Comparison of ENCODE assay signal across 1 cellular context in the genomic region with DNA sequence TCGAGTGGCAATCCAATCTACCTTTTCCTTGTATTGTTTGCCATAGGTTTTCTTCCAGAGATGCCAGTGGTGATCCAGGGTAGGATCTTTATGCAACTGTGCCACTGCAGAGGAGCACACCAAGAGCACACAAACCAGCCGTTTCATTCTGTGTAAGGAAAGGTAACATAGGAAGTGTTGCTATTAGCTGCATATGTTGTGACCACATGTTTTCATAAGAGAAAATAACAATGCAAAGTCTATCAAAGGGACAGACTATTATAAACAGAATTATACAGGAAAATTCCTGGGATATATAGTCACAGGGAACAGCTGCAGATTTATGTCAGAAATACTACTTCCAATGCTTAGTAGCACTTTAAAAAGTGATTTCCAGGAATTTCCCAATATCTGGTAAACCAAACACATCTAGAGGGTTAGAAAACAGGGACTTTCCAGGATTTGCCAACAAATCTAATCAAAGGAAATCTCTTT.
A peak's percentile ranks its signal among the peaks of the same experiment; 100 is the strongest.
TF ChIP-seq lines count a peak whose summit lies in the region.

No MANE protein-coding gene starts in this region.

TF ChIP-seq in IMR-90, 13 proteins besides CTCF, POLR2A, EP300 and RAD21 (continued from another document):
- TF ChIP-seq ELK1 (IDR thresholded peaks at IDR 0.05; ENCODE audit: borderline replicate concordance, low read depth, low read length) = no peak
- TF ChIP-seq FOS (IDR thresholded peaks at IDR 0.05; ENCODE audit: low read depth, low read length) = peak; percentile 54
- no peak for TF ChIP-seq USF2 (IDR thresholded peaks at IDR 0.05; ENCODE audit: low read depth, low read length)
- no peak for TF ChIP-seq CHD1 (IDR thresholded peaks at IDR 0.05; ENCODE audit: low read depth, low read length)
- TF ChIP-seq RFX5 (IDR thresholded peaks at IDR 0.05; ENCODE audit: low read depth, low read length) = no peak
- TF ChIP-seq SMC3 (IDR thresholded peaks at IDR 0.05; ENCODE audit: low read depth, low read length) = no peak; the same call in 1 of the 2 replicates
- TF ChIP-seq CEBPB (IDR thresholded peaks at IDR 0.05; ENCODE audit: low read depth, low read length) = peak; percentile 91
